Comparison of ENCODE assay signal across 14 cellular contexts in genomic region chr2:107511970-107512789, GRCh38.
"Had no signal": no experiment of that assay in that cellular context is flagged by ENCODE, and none has a peak within 500 bp of the region (broad histone marks: within the 10 kb centered on the region; RNA-seq: fewer than 3 reads in every experiment).

No MANE protein-coding gene starts in this region.

- H3K4me1 Mint-ChIP-seq: memory B cell; stimulated activated memory B cell treated with anti-CD40 and anti-IgM and Interleukin-4, amounts not matched to agents 10 μg/mL and 1 μg/mL and 100 μg/mL, for 72 hours had no signal

- DNase-seq: activated CD4-positive, alpha-beta T cell treated with anti-CD3 and anti-CD28 coated beads for 1 hour; activated CD4-positive, alpha-beta T cell treated with anti-CD3 and anti-CD28 coated beads, Interleukin-2, amount 50 U/mL, for 4 hours; activated effector memory CD4-positive, alpha-beta T cell treated with anti-CD3 and anti-CD28 coated beads, Interleukin-2, amount 50 U/mL, for 16 hours; activated T-cell treated with anti-CD3 and anti-CD28 coated beads, Interleukin-2, amount 50 U/mL, for 48 hours; central memory CD4-positive, alpha-beta T cell; colonic mucosa; stimulated activated CD4-positive, alpha-beta T cell treated with anti-CD3 and anti-CD28 coated beads, Interleukin-2, amount 100 ng/mL, for 48 hours; transverse colon had no signal

- H3K4me3 Mint-ChIP-seq: memory B cell; natural killer cell treated with Interleukin-12 subunit alpha and Interleukin-12 subunit beta and Interleukin-15 and Interleukin-18, amount 100 ng/mL, for 72 hours; stimulated activated memory B cell treated with anti-CD40 and anti-IgM and Interleukin-4, amounts not matched to agents 10 μg/mL and 1 μg/mL and 100 μg/mL, for 72 hours had no signal

- H3K36me3 Mint-ChIP-seq: activated naive CD4-positive, alpha-beta T cell treated with anti-CD3 and anti-CD28 coated beads, Interleukin-2, amount 50 U/mL, for 72 hours; memory B cell; natural killer cell treated with Interleukin-12 subunit alpha and Interleukin-12 subunit beta and Interleukin-15 and Interleukin-18, amount 100 ng/mL, for 72 hours; stimulated activated memory B cell treated with anti-CD40 and anti-IgM and Interleukin-4, amounts not matched to agents 10 μg/mL and 1 μg/mL and 100 μg/mL, for 72 hours had no signal

- H3K27me3 Mint-ChIP-seq: memory B cell; natural killer cell treated with Interleukin-12 subunit alpha and Interleukin-12 subunit beta and Interleukin-15 and Interleukin-18, amount 100 ng/mL, for 72 hours; stimulated activated memory B cell treated with anti-CD40 and anti-IgM and Interleukin-4, amounts not matched to agents 10 μg/mL and 1 μg/mL and 100 μg/mL, for 72 hours had no signal

- H3K27ac Mint-ChIP-seq: activated naive CD4-positive, alpha-beta T cell treated with anti-CD3 and anti-CD28 coated beads, Interleukin-2, amount 50 U/mL, for 72 hours; memory B cell; natural killer cell treated with Interleukin-12 subunit alpha and Interleukin-12 subunit beta and Interleukin-15 and Interleukin-18, amount 100 ng/mL, for 72 hours; stimulated activated memory B cell treated with anti-CD40 and anti-IgM and Interleukin-4, amounts not matched to agents 10 μg/mL and 1 μg/mL and 100 μg/mL, for 72 hours had no signal

- ATAC-seq: activated naive CD4-positive, alpha-beta T cell treated with anti-CD3 and anti-CD28 coated beads, Interleukin-2, amount 50 U/mL, for 72 hours; esophagus mucosa; left lobe of liver; natural killer cell treated with Interleukin-12 subunit alpha and Interleukin-12 subunit beta and Interleukin-15 and Interleukin-18, amount 100 ng/mL, for 72 hours; stimulated activated memory B cell treated with anti-CD40 and anti-IgM and Interleukin-4, amounts not matched to agents 10 μg/mL and 1 μg/mL and 100 μg/mL, for 72 hours had no signal
